In the genomic region with DNA sequence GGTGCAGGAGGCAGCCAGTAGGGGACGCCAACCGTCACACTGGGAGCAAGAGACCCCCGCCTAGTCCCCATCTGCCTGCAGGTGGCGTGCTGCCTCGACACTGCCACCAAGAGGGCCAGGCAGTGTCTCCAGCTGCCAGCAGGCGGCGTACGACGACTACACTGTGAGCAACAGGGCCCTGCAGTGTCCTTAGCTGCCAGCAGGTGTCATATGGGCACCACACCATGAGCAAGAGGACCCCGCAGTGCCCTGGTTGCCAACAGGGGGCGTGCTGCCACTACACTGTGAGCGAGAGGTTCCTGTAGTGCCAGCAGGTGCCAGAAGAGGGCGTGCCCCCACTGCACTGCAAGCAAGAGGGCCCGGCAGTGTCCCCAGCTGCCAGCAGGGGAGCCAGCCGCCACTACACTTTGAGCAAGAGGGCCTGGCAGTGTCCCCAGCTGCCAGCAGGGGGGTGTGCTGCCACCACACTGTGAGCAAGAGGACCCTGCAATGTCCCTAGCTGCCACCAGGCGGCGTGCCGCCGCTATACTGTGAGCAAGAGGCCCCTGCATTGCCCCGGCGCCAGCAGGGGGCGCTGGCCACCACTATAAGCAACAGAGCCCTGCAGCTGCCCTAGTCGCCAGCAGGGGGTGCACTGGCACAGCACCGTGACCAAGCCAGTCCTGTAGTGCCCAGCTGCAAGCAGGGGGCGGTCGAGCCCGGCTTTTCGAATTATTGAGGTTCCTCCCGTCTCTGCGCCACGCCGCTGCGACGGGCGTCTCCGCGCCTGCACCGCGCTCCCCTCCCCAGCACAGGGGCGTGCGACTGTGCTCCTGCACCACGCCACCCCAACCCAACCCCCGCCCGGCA, we compare ENCODE assay signal across 8 cellular contexts. TPM values are rescaled to one million over a fixed set of nuclear protein-coding genes. Genes with fewer than 3 reads are reported as not detected.
DNase-seq lines count a peak whose midpoint lies in the region; TF ChIP-seq lines count a peak whose summit lies in the region.
"Not testable (repeated sequence)": the region's sequence is repeated elsewhere in the genome, so short reads cannot be mapped to it uniquely, and the experiment has no call there.

No MANE protein-coding gene starts in this region.

- H3K4me3 ChIP-seq in GM06990 (replicated peaks; ENCODE audit: low read depth, low read length); fibroblast of the aortic adventitia (ENCODE audit: low read depth, low read length): not testable (repeated sequence)

- not testable (repeated sequence) for H3K27me3 ChIP-seq in GM06990 (replicated peaks; ENCODE audit: control insufficient read depth, insufficient read depth, low read length)

- peak; percentile 91 for DNase-seq in GM06990 (ENCODE audit: extremely low read depth, insufficient read length)
- DNase-seq in GOT3 (lab: John Stamatoyannopoulos, UW), result peak; percentile 65
- DNase-seq in Kasumi-1 (lab: John Stamatoyannopoulos, UW), result peak; percentile 7 to 27
- peak; percentile 82 to 93 for DNase-seq in SHP77 (lab: John Stamatoyannopoulos, UW)
- DNase-seq in activated T-helper 1 cell treated with Interleukin-2 at 50 U/mL for 16 hours (ENCODE audit: low read depth), result peak; percentile 52
- DNase-seq in fibroblast of the aortic adventitia (ENCODE audit: low read depth), result peak; percentile 16
- peak in 46 of 56 donors; percentile 9 to 89 (median 54) for DNase-seq in nucleus accumbens (lab: John Stamatoyannopoulos, UW)
- DNase-seq in substantia nigra (lab: John Stamatoyannopoulos, UW), result peak in 37 of 49 donors; percentile 6 to 90 (median 40)

- TF ChIP-seq CTCF in GM06990 (IDR thresholded peaks at IDR 0.05; ENCODE audit: insufficient read depth, low read length, poor library complexity, severe bottlenecking) (peak; percentile 100), fibroblast of the aortic adventitia (IDR thresholded peaks at IDR 0.05; ENCODE audit: insufficient read depth, low read length) (peak; percentile 56)

- H3K27ac ChIP-seq in substantia nigra (ENCODE audit: low read depth, low read length, poor library complexity, severe bottlenecking), result not testable (repeated sequence)

- H3K36me3 ChIP-seq in GM06990 (ENCODE audit: control insufficient read depth, insufficient read depth, low read length), result not testable (repeated sequence)

RNA-seq across cellular contexts. Expression of a gene that starts 30.3 kb away (rescaled TPM):
- 33.8 and 159 TPM in 2 replicates for total RNA-seq in fibroblast of the aortic adventitia (ENCODE audit: low replicate concordance)

Comparison
In these comparisons a context has a peak if more than half of its experiments do, and no peak if none do; other contexts are left out.
1. DNase-seq: peak in every context shown above with its lines; median percentile 91 in GM06990; 88 in SHP77; 65 in GOT3; 54 in nucleus accumbens; 52 in activated T-helper 1 cell treated with Interleukin-2 at 50 U/mL for 16 hours; 40 in substantia nigra; 17 in Kasumi-1; 16 in fibroblast of the aortic adventitia.